Comparison of ENCODE assay signal across 21 cellular contexts in the genomic region with DNA sequence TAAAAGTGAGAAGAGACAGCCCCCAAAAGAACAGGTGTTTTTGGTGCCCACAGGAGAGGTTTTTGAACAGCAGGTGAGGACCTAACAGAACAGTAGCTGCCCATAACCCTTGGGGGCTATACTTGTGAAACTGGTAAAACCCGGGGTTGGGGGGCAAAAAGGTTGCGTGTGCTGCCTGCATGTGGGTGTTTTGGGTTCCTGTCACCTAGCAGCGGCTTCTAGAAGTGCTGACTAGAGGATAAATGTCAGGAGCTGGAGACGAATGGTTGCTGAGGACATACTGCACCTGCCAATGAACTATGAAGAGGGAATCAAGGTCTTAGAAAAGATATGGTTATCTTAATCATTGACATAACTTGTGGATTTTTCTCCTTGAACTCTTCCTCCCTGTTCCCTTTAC. TPM values are rescaled to one million over a fixed set of nuclear protein-coding genes. Genes with fewer than 3 reads are reported as not detected.
A peak's percentile ranks its signal among the peaks of the same experiment; 100 is the strongest.
DNase-seq lines count a peak whose midpoint lies in the region; ATAC-seq, FAIRE-seq and TF ChIP-seq lines count a peak whose summit lies in the region.
"Had no signal": no experiment of that assay in that cellular context is flagged by ENCODE, and none has a peak within 500 bp of the region (broad histone marks: within the 10 kb centered on the region; RNA-seq: fewer than 3 reads in every experiment).

No MANE protein-coding gene starts in this region.

- no peak for TF ChIP-seq EP300 in HepG2 (IDR thresholded peaks at IDR 0.05; ENCODE audit: low read depth in 2 of 2, low read length in 2 of 2)
- no peak for TF ChIP-seq EP300 in HepG2 (CRISPR knock-in tag; IDR thresholded peaks at IDR 0.05; ENCODE audit: borderline replicate concordance)
- no peak for TF ChIP-seq EP300 in K562 (IDR thresholded peaks at IDR 0.05; ENCODE audit: low read length)

- TF ChIP-seq CTCF in HepG2 (CRISPR knock-in tag; IDR thresholded peaks at IDR 0.05) (no peak), right lobe of liver (IDR thresholded peaks at IDR 0.05) (no peak), K562 (IDR thresholded peaks at IDR 0.05 in 2 of 3, conservative IDR thresholded peaks at IDR 0.05 in 1 of 3; ENCODE audit: insufficient read depth in 2 of 3, low read depth in 1 of 3, low read length in 3 of 3) (no peak)

- H3K9me3 ChIP-seq in HepG2 (ENCODE audit: low read length) = no peaks in the 10 kb centered on the region
- H3K9me3 ChIP-seq in right lobe of liver = no peaks in the 10 kb centered on the region
- H3K9me3 ChIP-seq in K562 (replicated peaks; ENCODE audit: control insufficient read depth, insufficient read depth, low read depth, low read length) = no peaks in the 10 kb centered on the region
- no peaks in the 10 kb centered on the region for H3K9me3 ChIP-seq in GM23248 (ENCODE audit: low read depth)
- H3K9me3 ChIP-seq: BLaER1, Caco-2 had no signal

- peaks cover 74% of the 10 kb centered on the region for H3K36me3 Mint-ChIP-seq in stimulated activated effector memory CD8-positive, alpha-beta T cell treated with anti-CD3 and anti-CD28 coated beads, Interleukin-12 subunit alpha, Interleukin-12 subunit beta, amount 100 ng/mL, for 72 hours

- H3K4me2 ChIP-seq in HepG2 (ENCODE audit: low read depth, low read length) (no peak overlapping the region), K562 (ENCODE audit: insufficient read depth, low read length) (no peak overlapping the region), GM23248 (ENCODE audit: unreplicated experiment) (no peak overlapping the region)
- H3K4me2 ChIP-seq: BLaER1 had no signal

- H3K9me2 ChIP-seq in GM23248 (ENCODE audit: insufficient read depth) = no peaks in the 10 kb centered on the region

- ATAC-seq in HepG2 (no peak), right lobe of liver (no peak), K562 (no peak)
- ATAC-seq in stimulated activated effector memory CD8-positive, alpha-beta T cell treated with anti-CD3 and anti-CD28 coated beads, Interleukin-12 subunit alpha, Interleukin-12 subunit beta, amount 100 ng/mL, for 72 hours = no peak
- ATAC-seq in activated CD4-positive, CD25-positive, alpha-beta regulatory T cell treated with anti-CD3 and anti-CD28 coated beads, Interleukin-2, amount 50 U/mL, for 24 hours = no peak
- ATAC-seq: CD8-positive, alpha-beta T cell had no signal

- H3F3A ChIP-seq in GM23248 (ENCODE audit: insufficient read depth) = no peaks in the 10 kb centered on the region

- H3K79me2 ChIP-seq in HepG2 (ENCODE audit: insufficient read depth, low read length) (no peaks in the 10 kb centered on the region), K562 (ENCODE audit: control insufficient read depth, insufficient read depth, low read length) (no peaks in the 10 kb centered on the region), GM23248 (ENCODE audit: insufficient read depth) (no peaks in the 10 kb centered on the region)

- TF ChIP-seq POLR2A in HepG2 (IDR thresholded peaks at IDR 0.05; ENCODE audit: insufficient read depth in 1 of 2, low read depth in 2 of 2, low read length in 2 of 2) = no peak
- TF ChIP-seq POLR2A in right lobe of liver (IDR thresholded peaks at IDR 0.05) = no peak
- no peak for TF ChIP-seq POLR2A in K562 (conservative IDR thresholded peaks at IDR 0.05)

- no peak overlapping the region for H3K4me3 Mint-ChIP-seq in stimulated activated effector memory CD8-positive, alpha-beta T cell treated with anti-CD3 and anti-CD28 coated beads, Interleukin-12 subunit alpha, Interleukin-12 subunit beta, amount 100 ng/mL, for 72 hours
- H3K4me3 Mint-ChIP-seq: B cell; CD4-positive, CD25-positive, alpha-beta regulatory T cell; CD8-positive, alpha-beta T cell had no signal

- peak overlapping the region; percentile 40 for H3K27ac Mint-ChIP-seq in stimulated activated effector memory CD8-positive, alpha-beta T cell treated with anti-CD3 and anti-CD28 coated beads, Interleukin-12 subunit alpha, Interleukin-12 subunit beta, amount 100 ng/mL, for 72 hours
- H3K27ac Mint-ChIP-seq: B cell; CD4-positive, CD25-positive, alpha-beta regulatory T cell; CD8-positive, alpha-beta T cell had no signal

- TF ChIP-seq RAD21 in HepG2 (CRISPR knock-in tag; IDR thresholded peaks at IDR 0.05) (no peak), K562 (CRISPR knock-in tag; conservative IDR thresholded peaks at IDR 0.05 in 1 of 2, IDR thresholded peaks at IDR 0.05 in 1 of 2) (no peak)

- POLR2A ChIA-PET in HepG2 (lab: Yijun Ruan, JAX) = interaction anchor here (0.9 to 1.2 kb wide), 2 partner anchors 16 kb away, joined by 3 to 5 read pairs; a partner anchor contains a TSS
- POLR2A ChIA-PET in K562 (lab: Yijun Ruan, JAX) = interaction anchor here (0.5 to 11.7 kb wide), 4 partner anchors 12 to 44 kb away, joined by 3 to 108 read pairs (median 4); a partner anchor contains a TSS

- in situ Hi-C loops in HepG2 (cut with HindIII; ENCODE audit: extremely low pct_ligation_motif_present, low pct_unique_long_range_greater_than_20kb) (no loop called here), K562 (cut with MboI) (no loop called here), GM23248 (cut with MboI) (no loop called here)

- WGBS in HepG2 (ENCODE audit: low lambda C conversion rate) = 97% methylated on average over 4 of the region's 4 CpGs
- WGBS in right lobe of liver (ENCODE audit: insufficient coverage, low coverage, low lambda C conversion rate, missing lambda C conversion rate) = 94% methylated on average over 3 of the region's 4 CpGs
- 92% methylated on average over 4 of the region's 4 CpGs for WGBS in K562 (ENCODE audit: insufficient coverage, low coverage, missing lambda C conversion rate)
- 93 to 96% methylated on average over 4 of the region's 4 CpGs for WGBS in GM23248 (ENCODE audit: low coverage in 1 of 2, low lambda C conversion rate in 2 of 2, missing lambda C conversion rate in 2 of 2), 2 experiments

- no peak for DNase-seq in HepG2 (ENCODE audit: low spot score)
- no peak for DNase-seq in right lobe of liver
- DNase-seq in K562 (ENCODE audit: extremely low read depth in 1 of 4, low spot score in 3 of 4) = peak in 1 of 4 experiments; percentile 7
- DNase-seq in stimulated activated effector memory CD8-positive, alpha-beta T cell treated with anti-CD3 and anti-CD28 coated beads, Interleukin-12 subunit alpha, Interleukin-12 subunit beta, amount 100 ng/mL, for 72 hours (ENCODE audit: low spot score in 2 of 2) = no peak
- no peak for DNase-seq in GM23248
- no peak for DNase-seq in A172 (ENCODE audit: low spot score)
- DNase-seq: 8988T; Caco-2; CD4-positive, CD25-positive, alpha-beta regulatory T cell; CD8-positive, alpha-beta T cell; DMS153; DND-41; H7; HCEC 1CT had no signal

- no peak for FAIRE-seq in HepG2 (lab: Jason Lieb, UNC)
- FAIRE-seq in K562 (lab: Jason Lieb, UNC) = no peak
- FAIRE-seq: G401.6, GM12892, H1 had no signal

- intact Hi-C loops in HepG2 (cut with micrococcal nuclease; ENCODE audit: unreplicated experiment) = no loop called here
- intact Hi-C loops in right lobe of liver (cut with DNase I) = no loop called here
- intact Hi-C loops in K562 (cut with micrococcal nuclease) = no loop called here

- no peaks in the 10 kb centered on the region for H3K9me3 Mint-ChIP-seq in stimulated activated effector memory CD8-positive, alpha-beta T cell treated with anti-CD3 and anti-CD28 coated beads, Interleukin-12 subunit alpha, Interleukin-12 subunit beta, amount 100 ng/mL, for 72 hours
- H3K9me3 Mint-ChIP-seq: CD4-positive, CD25-positive, alpha-beta regulatory T cell; CD8-positive, alpha-beta T cell had no signal

- H3K27ac ChIP-seq in HepG2 (ENCODE audit: extremely low read length, insufficient read depth, low read length) (no peak overlapping the region), right lobe of liver (no peak overlapping the region), K562 (ENCODE audit: extremely low read depth, low read depth, low read length) (no peak overlapping the region), GM23248 (no peak overlapping the region)
- H3K27ac ChIP-seq: BLaER1, C4-2B had no signal

- H3K9ac ChIP-seq in HepG2 (ENCODE audit: insufficient read depth, low read depth, low read length) (no peak overlapping the region), K562 (ENCODE audit: insufficient read depth in 1 of 2, low read depth in 2 of 2, low read length in 2 of 2) (no peak overlapping the region), GM23248 (no peak overlapping the region)
- H3K9ac ChIP-seq: BLaER1 had no signal

- CTCF ChIA-PET in HepG2 (lab: Yijun Ruan, JAX; ENCODE audit: low intra/inter-chr PET ratio, low total read pairs) (no interaction called here), K562 (lab: Yijun Ruan, JAX; ENCODE audit: low intra/inter-chr PET ratio) (no interaction called here)

- H3K9me1 ChIP-seq in K562 (ENCODE audit: control insufficient read depth, insufficient read depth, low read length) = no peaks in the 10 kb centered on the region

- no peak overlapping the region for H3K4me3 ChIP-seq in HepG2 (replicated peaks in 1 of 3; ENCODE audit: insufficient read depth in 1 of 3, low read depth in 2 of 3, low read length in 3 of 3)
- no peak overlapping the region for H3K4me3 ChIP-seq in right lobe of liver
- H3K4me3 ChIP-seq in K562 = no peak overlapping the region
- H3K4me3 ChIP-seq in GM23248 = no peak overlapping the region
- H3K4me3 ChIP-seq: BLaER1 had no signal

- peaks cover 36 to 61% of the 10 kb centered on the region in 2 experiments for H3K36me3 ChIP-seq in HepG2 (replicated peaks in 1 of 2; ENCODE audit: control insufficient read depth in 1 of 2, insufficient read depth in 2 of 2, low read length in 2 of 2)
- H3K36me3 ChIP-seq in right lobe of liver = peaks cover 0 to 64% (median 19%) of the 10 kb centered on the region in 4 donors
- H3K36me3 ChIP-seq in K562 (ENCODE audit: control insufficient read depth, insufficient read depth, low read length) = peaks cover 87% of the 10 kb centered on the region
- peaks cover 35% of the 10 kb centered on the region for H3K36me3 ChIP-seq in GM23248 (ENCODE audit: low read depth)

- H3K4me1 Mint-ChIP-seq in stimulated activated effector memory CD8-positive, alpha-beta T cell treated with anti-CD3 and anti-CD28 coated beads, Interleukin-12 subunit alpha, Interleukin-12 subunit beta, amount 100 ng/mL, for 72 hours = no peaks in the 10 kb centered on the region
- H3K4me1 Mint-ChIP-seq: B cell had no signal

- no peaks in the 10 kb centered on the region for H4K20me1 ChIP-seq in HepG2 (ENCODE audit: insufficient read depth, low read length)
- H4K20me1 ChIP-seq in K562 (replicated peaks; ENCODE audit: control insufficient read depth, insufficient read depth, low read length) = 0 out of 2 replicates have a peak, but pooled peaks cover 3% of the 10 kb centered on the region
- no peaks in the 10 kb centered on the region for H4K20me1 ChIP-seq in GM23248 (ENCODE audit: insufficient read depth)

- no peak overlapping the region for H2AFZ ChIP-seq in HepG2 (ENCODE audit: low read length)
- no peak overlapping the region for H2AFZ ChIP-seq in K562 (ENCODE audit: low read depth, low read length)
- H2AFZ ChIP-seq in GM23248 = no peak overlapping the region

- H3K4me1 ChIP-seq in HepG2 (ENCODE audit: insufficient read depth, low read length) = peaks cover 2% of the 10 kb centered on the region
- H3K4me1 ChIP-seq in right lobe of liver = peaks cover 0 to 4% (median 0%) of the 10 kb centered on the region in 4 donors
- no peaks in the 10 kb centered on the region; a peak in 1 of 5 replicates for H3K4me1 ChIP-seq in K562 (replicated peaks in 1 of 2; ENCODE audit: control insufficient read depth in 2 of 2, insufficient read depth in 2 of 2, low read length in 2 of 2)
- no peaks in the 10 kb centered on the region for H3K4me1 ChIP-seq in GM23248 (ENCODE audit: insufficient read depth)
- H3K4me1 ChIP-seq: BLaER1, Caco-2 had no signal

- H3K27me3 ChIP-seq in HepG2 (ENCODE audit: control insufficient read depth in 1 of 2, insufficient read depth in 2 of 2, low read length in 2 of 2) (no peaks in the 10 kb centered on the region), right lobe of liver (no peaks in the 10 kb centered on the region), K562 (ENCODE audit: control insufficient read depth in 2 of 2, insufficient read depth in 2 of 2, low read length in 2 of 2) (no peaks in the 10 kb centered on the region), GM23248 (replicated peaks; ENCODE audit: insufficient read depth) (no peaks in the 10 kb centered on the region)
- H3K27me3 ChIP-seq: BLaER1 had no signal

- BruUV-seq in HepG2 (replicated peaks; lab: Mats Ljungman, UMichigan) = no TSS peak
- BruUV-seq in K562 (replicated peaks; lab: Mats Ljungman, UMichigan) = no TSS peak

RNA-seq across cellular contexts. Expression of a gene that starts 16.0 kb away (rescaled TPM):
- 73.6 and 94.9 TPM in 2 replicates for total RNA-seq in HepG2 (2016; rRNA removed; fragmentation: Illumina TruSeq; extraction: Trizol)
- 15.2 and 17.0 TPM in 2 replicates for total RNA-seq in HepG2 (2016; cell fraction: cytosol; rRNA removed; fragmentation: Illumina TruSeq; extraction: Trizol; ENCODE audit: low read depth)
- 76.1 and 101 TPM in 2 replicates for total RNA-seq in HepG2 (2016; cell fraction: insoluble cytoplasmic fraction; rRNA removed; fragmentation: Illumina TruSeq; extraction: Trizol)
- 48.5 and 59.3 TPM in 2 replicates for total RNA-seq in HepG2 (2016; cell fraction: membrane; rRNA removed; fragmentation: Illumina TruSeq; extraction: Trizol)
- total RNA-seq in HepG2 (2016; cell fraction: nucleus; rRNA removed; fragmentation: Illumina TruSeq; extraction: Trizol) = 26.5 and 29.8 TPM in 2 replicates
- 29.5 and 35.4 TPM in 2 replicates for polyA plus RNA-seq in HepG2 (2011; rRNA removed)
- 19.6 and 30.9 TPM in 2 replicates for polyA plus RNA-seq in HepG2 (2011; cell fraction: cytosol; rRNA removed)
- polyA plus RNA-seq in HepG2 (2011; cell fraction: nucleus; rRNA removed) = 15.0 and 19.9 TPM in 2 replicates
- polyA plus RNA-seq in HepG2 (2012) = 25.1 and 34.4 TPM in 2 replicates
- 17.3 and 17.5 TPM in 2 replicates for polyA plus RNA-seq in HepG2 (2016; cell fraction: cytosol; fragmentation: Illumina TruSeq; extraction: Trizol; ENCODE audit: low read depth)
- polyA plus RNA-seq in HepG2 (2016; cell fraction: insoluble cytoplasmic fraction; fragmentation: Illumina TruSeq; extraction: Trizol; ENCODE audit: low read depth) = 93.7 and 105 TPM in 2 replicates
- 40.2 and 43.7 TPM in 2 replicates for polyA plus RNA-seq in HepG2 (2016; cell fraction: membrane; fragmentation: Illumina TruSeq; extraction: Trizol; ENCODE audit: low read depth)
- polyA plus RNA-seq in HepG2 (2016; cell fraction: nucleus; fragmentation: Illumina TruSeq; extraction: Trizol; ENCODE audit: insufficient read depth, low read depth) = 53.1 and 56.0 TPM in 2 replicates
- 10.4 and 14.8 TPM in 2 replicates for polyA minus RNA-seq in HepG2 (2011; rRNA and poly(A)+ RNA removed; ENCODE audit: low replicate concordance)
- 9.6 and 10.0 TPM in 2 replicates for polyA minus RNA-seq in HepG2 (2011; cell fraction: cytosol; rRNA and poly(A)+ RNA removed)
- polyA minus RNA-seq in HepG2 (2011; cell fraction: nucleus; rRNA and poly(A)+ RNA removed) = 11.2 and 13.4 TPM in 2 replicates
- total RNA-seq in right lobe of liver = 10 to 100 TPM in 3 of 6 experiments, 1 to 10 TPM in 3; 8.9 to 13.4 (median 10.3) TPM
- total RNA-seq in K562 (2011; cell fraction: chromatin; rRNA removed; ENCODE audit: low replicate concordance) = 29.2 and 52.2 TPM in 2 replicates
- total RNA-seq in K562 (2011; cell fraction: nucleolus; rRNA removed) = 25.0 and 26.5 TPM in 2 replicates
- 35.7 and 46.0 TPM in 2 replicates for total RNA-seq in K562 (2011; cell fraction: nucleoplasm; rRNA removed)
- 40.9 and 59.3 TPM in 2 replicates for total RNA-seq in K562 (2014; rRNA removed)
- total RNA-seq in K562 (2014; rRNA removed; fragmentation: Illumina TruSeq; extraction: Trizol) = 71.9 and 83.0 TPM in 2 replicates
- total RNA-seq in K562 (2015; rRNA removed; fragmentation: Illumina TruSeq; extraction: Trizol) = 65.9 and 73.2 TPM in 2 replicates
- total RNA-seq in K562 (2021) = 49.4 and 52.7 TPM in 2 replicates
- 70.6 and 91.9 TPM in 2 replicates for polyA plus RNA-seq in K562 (2011; rRNA removed)
- 26.4 and 54.7 TPM in 2 replicates for polyA plus RNA-seq in K562 (2011; cell fraction: cytosol; rRNA removed)
- polyA plus RNA-seq in K562 (2011; cell fraction: nucleus; rRNA removed) = 34.5 and 45.8 TPM in 2 replicates
- polyA plus RNA-seq in K562 (2012) = 43.8 and 49.9 TPM in 2 replicates
- polyA plus RNA-seq in K562 (2014; fragmentation: Illumina TruSeq; extraction: Trizol) = 67.5 and 74.2 TPM in 2 replicates
- 10 to 100 TPM; 42.0 to 44.9 TPM for polyA plus RNA-seq in K562 (2014; fragmentation: Nextera tagmentation; extraction: Ambion mirVana)
- 74.7 and 77.2 TPM in 2 replicates for polyA plus RNA-seq in K562 (2014; rRNA removed)
- 30.6 and 33.4 TPM in 2 replicates for polyA minus RNA-seq in K562 (2011; rRNA and poly(A)+ RNA removed)
- polyA minus RNA-seq in K562 (2011; cell fraction: cytosol; rRNA and poly(A)+ RNA removed) = 12.2 and 14.1 TPM in 2 replicates
- 12.3 and 18.2 TPM in 2 replicates for polyA minus RNA-seq in K562 (2011; cell fraction: nucleus; rRNA and poly(A)+ RNA removed)
- total RNA-seq in GM23248 (2014; rRNA removed; shearing (Covaris generic)) = 18.2 and 27.1 TPM in 2 replicates
- 23.0 and 24.8 TPM in 2 replicates for polyA plus RNA-seq in GM23248 (2016; fragmentation: Nextera tagmentation; extraction: Ambion mirVana)
- total RNA-seq in A172 (2014; rRNA removed; shearing (Covaris generic)) = 38.4 and 53.2 TPM in 2 replicates

RNA-seq across cellular contexts. Expression of a gene that starts 17.2 kb away (rescaled TPM):
- total RNA-seq in HepG2 (2016; rRNA removed; fragmentation: Illumina TruSeq; extraction: Trizol) (14.5 and 15.1 TPM in 2 replicates), right lobe of liver (10 to 100 TPM in 4 of 6 experiments, 1 to 10 TPM in 2; 6.7 to 17.4 (median 10.5) TPM), K562 (2014; rRNA removed) (6.2 and 8.7 TPM in 2 replicates), K562 (2014; rRNA removed; fragmentation: Illumina TruSeq; extraction: Trizol) (3.6 and 4.3 TPM in 2 replicates), K562 (2015; rRNA removed; fragmentation: Illumina TruSeq; extraction: Trizol) (5.3 and 5.7 TPM in 2 replicates), K562 (2021) (11.6 and 13.8 TPM in 2 replicates)
- 1.8 and 2.1 TPM in 2 replicates for total RNA-seq in HepG2 (2016; cell fraction: cytosol; rRNA removed; fragmentation: Illumina TruSeq; extraction: Trizol; ENCODE audit: low read depth)
- 11.8 and 14.7 TPM in 2 replicates for total RNA-seq in HepG2 (2016; cell fraction: insoluble cytoplasmic fraction; rRNA removed; fragmentation: Illumina TruSeq; extraction: Trizol)
- total RNA-seq in HepG2 (2016; cell fraction: membrane; rRNA removed; fragmentation: Illumina TruSeq; extraction: Trizol) = 5.1 and 5.2 TPM in 2 replicates
- total RNA-seq in HepG2 (2016; cell fraction: nucleus; rRNA removed; fragmentation: Illumina TruSeq; extraction: Trizol) = 12.6 and 14.4 TPM in 2 replicates
- polyA plus RNA-seq in HepG2 (2011; rRNA removed) (7.2 and 8.2 TPM in 2 replicates), K562 (2011; rRNA removed) (3.8 and 6.2 TPM in 2 replicates), K562 (2014; fragmentation: Illumina TruSeq; extraction: Trizol) (9.4 and 9.8 TPM in 2 replicates), K562 (2014; fragmentation: Nextera tagmentation; extraction: Ambion mirVana) (1 to 10 TPM; 1.1 to 1.5 TPM), K562 (2014; rRNA removed) (5.4 and 5.7 TPM in 2 replicates), GM23248 (2016; fragmentation: Nextera tagmentation; extraction: Ambion mirVana) (3.2 and 3.3 TPM in 2 replicates)
- 3.6 and 4.0 TPM in 2 replicates for polyA plus RNA-seq in HepG2 (2011; cell fraction: cytosol; rRNA removed)
- polyA plus RNA-seq in HepG2 (2011; cell fraction: nucleus; rRNA removed) = 15.9 and 18.1 TPM in 2 replicates
- 10.9 and 11.3 TPM in 2 replicates for polyA plus RNA-seq in HepG2 (2012)
- 0.49 and 0.55 TPM in 2 replicates for polyA plus RNA-seq in HepG2 (2016; cell fraction: cytosol; fragmentation: Illumina TruSeq; extraction: Trizol; ENCODE audit: low read depth)
- 7.8 and 11.0 TPM in 2 replicates for polyA plus RNA-seq in HepG2 (2016; cell fraction: insoluble cytoplasmic fraction; fragmentation: Illumina TruSeq; extraction: Trizol; ENCODE audit: low read depth)
- polyA plus RNA-seq in HepG2 (2016; cell fraction: membrane; fragmentation: Illumina TruSeq; extraction: Trizol; ENCODE audit: low read depth) = 1.5 and 2.0 TPM in 2 replicates
- 16.3 and 18.8 TPM in 2 replicates for polyA plus RNA-seq in HepG2 (2016; cell fraction: nucleus; fragmentation: Illumina TruSeq; extraction: Trizol; ENCODE audit: insufficient read depth, low read depth)
- polyA minus RNA-seq in HepG2 (2011; rRNA and poly(A)+ RNA removed; ENCODE audit: low replicate concordance) = 16.7 and 18.1 TPM in 2 replicates
- 6.1 and 8.1 TPM in 2 replicates for polyA minus RNA-seq in HepG2 (2011; cell fraction: cytosol; rRNA and poly(A)+ RNA removed)
- 13.3 and 13.8 TPM in 2 replicates for polyA minus RNA-seq in HepG2 (2011; cell fraction: nucleus; rRNA and poly(A)+ RNA removed)
- total RNA-seq in K562 (2011; cell fraction: chromatin; rRNA removed; ENCODE audit: low replicate concordance) = 48.2 and 58.7 TPM in 2 replicates
- 18.5 and 20.9 TPM in 2 replicates for total RNA-seq in K562 (2011; cell fraction: nucleolus; rRNA removed)
- 19.7 and 20.3 TPM in 2 replicates for total RNA-seq in K562 (2011; cell fraction: nucleoplasm; rRNA removed)
- polyA plus RNA-seq in K562 (2011; cell fraction: cytosol; rRNA removed) = 3.0 and 3.5 TPM in 2 replicates
- polyA plus RNA-seq in K562 (2011; cell fraction: nucleus; rRNA removed) = 9.2 and 13.2 TPM in 2 replicates
- 9.3 and 11.1 TPM in 2 replicates for polyA plus RNA-seq in K562 (2012)
- 9.5 and 12.5 TPM in 2 replicates for polyA minus RNA-seq in K562 (2011; rRNA and poly(A)+ RNA removed)
- 5.9 and 11.5 TPM in 2 replicates for polyA minus RNA-seq in K562 (2011; cell fraction: cytosol; rRNA and poly(A)+ RNA removed)
- polyA minus RNA-seq in K562 (2011; cell fraction: nucleus; rRNA and poly(A)+ RNA removed) = 7.1 and 10.3 TPM in 2 replicates
- total RNA-seq in GM23248 (2014; rRNA removed; shearing (Covaris generic)) = 4.4 and 7.2 TPM in 2 replicates
- 5.0 and 5.5 TPM in 2 replicates for total RNA-seq in A172 (2014; rRNA removed; shearing (Covaris generic))
